Comparison of ENCODE assay signal across 1 cellular context in the genomic region with DNA sequence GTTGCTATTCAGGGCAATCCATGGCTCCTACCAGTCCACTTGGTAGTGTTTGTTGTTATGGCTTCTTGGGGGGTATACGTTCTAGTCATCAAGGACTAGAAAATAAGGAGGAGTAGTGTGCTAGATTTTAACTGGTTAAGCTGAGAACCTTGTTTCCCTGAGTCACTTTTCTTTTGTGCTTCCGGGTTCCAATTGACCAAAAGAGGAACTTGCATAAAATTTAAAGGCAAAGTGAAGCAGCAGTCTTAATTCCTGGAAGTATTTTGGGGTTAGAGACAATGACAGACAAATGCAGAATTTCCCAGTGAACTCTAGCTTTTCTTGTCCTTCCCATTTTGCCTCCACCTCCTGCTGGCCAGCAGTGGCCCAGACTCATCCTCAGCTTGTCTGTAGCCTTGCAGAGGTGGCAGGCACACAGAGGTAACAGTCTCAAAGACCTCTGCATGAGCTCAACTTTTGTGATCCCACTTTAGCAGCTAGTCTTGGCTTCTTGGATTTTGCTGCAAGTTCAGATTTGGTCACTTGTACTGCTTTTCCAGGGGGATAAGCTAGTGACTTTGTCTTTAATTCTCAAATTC.
TF ChIP-seq lines count a peak whose summit lies in the region.

No MANE protein-coding gene starts in this region.

TF ChIP-seq in GM23338, 12 proteins besides CTCF, POLR2A, EP300 and RAD21 (continued from another document):
- TF ChIP-seq, protein P1, sequence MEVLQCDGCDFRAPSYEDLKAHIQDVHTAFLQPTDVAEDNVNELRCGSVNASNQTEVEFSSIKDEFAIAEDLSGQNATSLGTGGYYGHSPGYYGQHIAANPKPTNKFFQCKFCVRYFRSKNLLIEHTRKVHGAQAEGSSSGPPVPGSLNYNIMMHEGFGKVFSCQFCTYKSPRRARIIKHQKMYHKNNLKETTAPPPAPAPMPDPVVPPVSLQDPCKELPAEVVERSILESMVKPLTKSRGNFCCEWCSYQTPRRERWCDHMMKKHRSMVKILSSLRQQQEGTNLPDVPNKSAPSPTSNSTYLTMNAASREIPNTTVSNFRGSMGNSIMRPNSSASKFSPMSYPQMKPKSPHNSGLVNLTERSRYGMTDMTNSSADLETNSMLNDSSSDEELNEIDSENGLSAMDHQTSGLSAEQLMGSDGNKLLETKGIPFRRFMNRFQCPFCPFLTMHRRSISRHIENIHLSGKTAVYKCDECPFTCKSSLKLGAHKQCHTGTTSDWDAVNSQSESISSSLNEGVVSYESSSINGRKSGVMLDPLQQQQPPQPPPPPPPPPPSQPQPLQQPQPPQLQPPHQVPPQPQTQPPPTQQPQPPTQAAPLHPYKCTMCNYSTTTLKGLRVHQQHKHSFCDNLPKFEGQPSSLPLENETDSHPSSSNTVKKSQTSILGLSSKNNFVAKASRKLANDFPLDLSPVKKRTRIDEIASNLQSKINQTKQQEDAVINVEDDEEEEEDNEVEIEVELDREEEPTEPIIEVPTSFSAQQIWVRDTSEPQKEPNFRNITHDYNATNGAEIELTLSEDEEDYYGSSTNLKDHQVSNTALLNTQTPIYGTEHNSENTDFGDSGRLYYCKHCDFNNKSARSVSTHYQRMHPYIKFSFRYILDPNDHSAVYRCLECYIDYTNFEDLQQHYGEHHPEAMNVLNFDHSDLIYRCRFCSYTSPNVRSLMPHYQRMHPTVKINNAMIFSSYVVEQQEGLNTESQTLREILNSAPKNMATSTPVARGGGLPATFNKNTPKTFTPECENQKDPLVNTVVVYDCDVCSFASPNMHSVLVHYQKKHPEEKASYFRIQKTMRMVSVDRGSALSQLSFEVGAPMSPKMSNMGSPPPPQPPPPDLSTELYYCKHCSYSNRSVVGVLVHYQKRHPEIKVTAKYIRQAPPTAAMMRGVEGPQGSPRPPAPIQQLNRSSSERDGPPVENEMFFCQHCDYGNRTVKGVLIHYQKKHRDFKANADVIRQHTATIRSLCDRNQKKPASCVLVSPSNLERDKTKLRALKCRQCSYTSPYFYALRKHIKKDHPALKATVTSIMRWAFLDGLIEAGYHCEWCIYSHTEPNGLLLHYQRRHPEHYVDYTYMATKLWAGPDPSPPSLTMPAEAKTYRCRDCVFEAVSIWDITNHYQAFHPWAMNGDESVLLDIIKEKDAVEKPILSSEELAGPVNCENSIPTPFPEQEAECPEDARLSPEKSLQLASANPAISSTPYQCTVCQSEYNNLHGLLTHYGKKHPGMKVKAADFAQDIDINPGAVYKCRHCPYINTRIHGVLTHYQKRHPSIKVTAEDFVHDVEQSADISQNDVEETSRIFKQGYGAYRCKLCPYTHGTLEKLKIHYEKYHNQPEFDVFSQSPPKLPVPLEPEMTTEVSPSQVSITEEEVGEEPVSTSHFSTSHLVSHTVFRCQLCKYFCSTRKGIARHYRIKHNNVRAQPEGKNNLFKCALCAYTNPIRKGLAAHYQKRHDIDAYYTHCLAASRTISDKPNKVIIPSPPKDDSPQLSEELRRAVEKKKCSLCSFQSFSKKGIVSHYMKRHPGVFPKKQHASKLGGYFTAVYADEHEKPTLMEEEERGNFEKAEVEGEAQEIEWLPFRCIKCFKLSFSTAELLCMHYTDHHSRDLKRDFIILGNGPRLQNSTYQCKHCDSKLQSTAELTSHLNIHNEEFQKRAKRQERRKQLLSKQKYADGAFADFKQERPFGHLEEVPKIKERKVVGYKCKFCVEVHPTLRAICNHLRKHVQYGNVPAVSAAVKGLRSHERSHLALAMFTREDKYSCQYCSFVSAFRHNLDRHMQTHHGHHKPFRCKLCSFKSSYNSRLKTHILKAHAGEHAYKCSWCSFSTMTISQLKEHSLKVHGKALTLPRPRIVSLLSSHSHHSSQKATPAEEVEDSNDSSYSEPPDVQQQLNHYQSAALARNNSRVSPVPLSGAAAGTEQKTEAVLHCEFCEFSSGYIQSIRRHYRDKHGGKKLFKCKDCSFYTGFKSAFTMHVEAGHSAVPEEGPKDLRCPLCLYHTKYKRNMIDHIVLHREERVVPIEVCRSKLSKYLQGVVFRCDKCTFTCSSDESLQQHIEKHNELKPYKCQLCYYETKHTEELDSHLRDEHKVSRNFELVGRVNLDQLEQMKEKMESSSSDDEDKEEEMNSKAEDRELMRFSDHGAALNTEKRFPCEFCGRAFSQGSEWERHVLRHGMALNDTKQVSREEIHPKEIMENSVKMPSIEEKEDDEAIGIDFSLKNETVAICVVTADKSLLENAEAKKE (CRISPR knock-in tag; IDR thresholded peaks at IDR 0.05) = no peak
- no peak for TF ChIP-seq EZH2phosphoT487 (IDR thresholded peaks at IDR 0.05; ENCODE audit: unreplicated experiment)
- TF ChIP-seq CREB1 (CRISPR knock-in tag; IDR thresholded peaks at IDR 0.05; ENCODE audit: low read depth) = no peak
- TF ChIP-seq JUNB (IDR thresholded peaks at IDR 0.05; ENCODE audit: unreplicated experiment) = no peak
- no peak for TF ChIP-seq EZH2 (IDR thresholded peaks at IDR 0.05; ENCODE audit: low read depth, unreplicated experiment)
- no peak for TF ChIP-seq ZNF114 (CRISPR knock-in tag; IDR thresholded peaks at IDR 0.05)
- TF ChIP-seq STAT1 (IDR thresholded peaks at IDR 0.05; ENCODE audit: unreplicated experiment) = no peak
- TF ChIP-seq NANOG (IDR thresholded peaks at IDR 0.05; ENCODE audit: borderline replicate concordance) = no peak
- no peak for TF ChIP-seq ZNF331 (CRISPR knock-in tag; IDR thresholded peaks at IDR 0.05; ENCODE audit: low read depth)
- TF ChIP-seq, protein P2, sequence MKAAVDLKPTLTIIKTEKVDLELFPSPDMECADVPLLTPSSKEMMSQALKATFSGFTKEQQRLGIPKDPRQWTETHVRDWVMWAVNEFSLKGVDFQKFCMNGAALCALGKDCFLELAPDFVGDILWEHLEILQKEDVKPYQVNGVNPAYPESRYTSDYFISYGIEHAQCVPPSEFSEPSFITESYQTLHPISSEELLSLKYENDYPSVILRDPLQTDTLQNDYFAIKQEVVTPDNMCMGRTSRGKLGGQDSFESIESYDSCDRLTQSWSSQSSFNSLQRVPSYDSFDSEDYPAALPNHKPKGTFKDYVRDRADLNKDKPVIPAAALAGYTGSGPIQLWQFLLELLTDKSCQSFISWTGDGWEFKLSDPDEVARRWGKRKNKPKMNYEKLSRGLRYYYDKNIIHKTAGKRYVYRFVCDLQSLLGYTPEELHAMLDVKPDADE (IDR thresholded peaks at IDR 0.05) = no peak
- TF ChIP-seq POLR2AphosphoS5 (IDR thresholded peaks at IDR 0.05; ENCODE audit: low read depth) = no peak
